ENCODE assay signal across 28 cellular contexts in genomic region chr2:23529659-23530058, GRCh38.
"Had no signal": no experiment of that assay in that cellular context is flagged by ENCODE, and none has a peak within 500 bp of the region (broad histone marks: within the 10 kb centered on the region; RNA-seq: fewer than 3 reads in every experiment).

No MANE protein-coding gene starts in this region.

- H3K4me1 ChIP-seq: uterus had no signal

- H3K4me3 ChIP-seq: coronary artery, esophagus squamous epithelium, lower lobe of right lung, smooth muscle cell, testis, tibial artery, upper lobe of left lung, uterus had no signal

- H3K9me3 Mint-ChIP-seq: effector memory CD8-positive, alpha-beta T cell; immature natural killer cell; naive thymus-derived CD8-positive, alpha-beta T cell had no signal

- DNase-seq: dermis blood vessel endothelial cell; effector memory CD8-positive, alpha-beta T cell; erythroblast; esophagus squamous epithelium; foreskin melanocyte; hypothalamus; immature natural killer cell; islet precursor cell; kidney glomerular epithelial cell; left colon; left ventricle myocardium superior; lower lobe of right lung; naive thymus-derived CD8-positive, alpha-beta T cell; stimulated activated CD4-positive, alpha-beta T cell treated with anti-CD3 and anti-CD28 coated beads, Interleukin-12 subunit alpha, Interleukin-12 subunit beta, amount 100 ng/mL, for 4 hours; stimulated activated CD4-positive, alpha-beta T cell treated with anti-CD3 and anti-CD28 coated beads, Interleukin-1b, Interleukin-23, amount 100 ng/mL, for 48 hours; stimulated activated CD4-positive, alpha-beta T cell treated with anti-CD3 and anti-CD28 coated beads, Interleukin-4, amount 100 ng/mL, for 1 hour; stimulated activated CD8-positive, alpha-beta memory T cell treated with anti-CD3 and anti-CD28 coated beads, Interleukin-4, amount 100 ng/mL, for 48 hours; stimulated activated naive CD4-positive, alpha-beta T cell; substantia nigra; testis; tibial artery; upper lobe of left lung; uterus had no signal

- H3K27me3 Mint-ChIP-seq: naive thymus-derived CD8-positive, alpha-beta T cell had no signal

- H3K36me3 ChIP-seq: esophagus squamous epithelium, lower lobe of right lung, neutrophil, tibial artery, upper lobe of left lung, uterus had no signal

- ATAC-seq: effector memory CD8-positive, alpha-beta T cell; left colon; left ventricle myocardium superior; lower lobe of right lung; naive thymus-derived CD8-positive, alpha-beta T cell; sciatic nerve had no signal

- H3K36me3 Mint-ChIP-seq: immature natural killer cell; naive thymus-derived CD8-positive, alpha-beta T cell had no signal

- H3K4me3 Mint-ChIP-seq: effector memory CD8-positive, alpha-beta T cell; immature natural killer cell; naive thymus-derived CD8-positive, alpha-beta T cell had no signal

- H3K27ac ChIP-seq: coronary artery, esophagus squamous epithelium, lower lobe of right lung, neutrophil, parathyroid adenoma, testis, tibial artery, upper lobe of left lung, uterus had no signal

- H3K27me3 ChIP-seq: esophagus squamous epithelium, testis, tibial artery, upper lobe of left lung, uterus had no signal

- H3K9me3 ChIP-seq: esophagus squamous epithelium, lower lobe of right lung, neutrophil, testis, tibial artery, upper lobe of left lung, uterus had no signal

- H3K27ac Mint-ChIP-seq: effector memory CD8-positive, alpha-beta T cell had no signal
